Comparison of ENCODE assay signal across 1 cellular context in genomic region chr7:110856704-110857103, GRCh38.
TF ChIP-seq lines count a peak whose summit lies in the region.

No MANE protein-coding gene starts in this region.

TF ChIP-seq in HepG2, 621 proteins besides CTCF, POLR2A, EP300 and RAD21 (continued from another document):
- TF ChIP-seq, protein P1, sequence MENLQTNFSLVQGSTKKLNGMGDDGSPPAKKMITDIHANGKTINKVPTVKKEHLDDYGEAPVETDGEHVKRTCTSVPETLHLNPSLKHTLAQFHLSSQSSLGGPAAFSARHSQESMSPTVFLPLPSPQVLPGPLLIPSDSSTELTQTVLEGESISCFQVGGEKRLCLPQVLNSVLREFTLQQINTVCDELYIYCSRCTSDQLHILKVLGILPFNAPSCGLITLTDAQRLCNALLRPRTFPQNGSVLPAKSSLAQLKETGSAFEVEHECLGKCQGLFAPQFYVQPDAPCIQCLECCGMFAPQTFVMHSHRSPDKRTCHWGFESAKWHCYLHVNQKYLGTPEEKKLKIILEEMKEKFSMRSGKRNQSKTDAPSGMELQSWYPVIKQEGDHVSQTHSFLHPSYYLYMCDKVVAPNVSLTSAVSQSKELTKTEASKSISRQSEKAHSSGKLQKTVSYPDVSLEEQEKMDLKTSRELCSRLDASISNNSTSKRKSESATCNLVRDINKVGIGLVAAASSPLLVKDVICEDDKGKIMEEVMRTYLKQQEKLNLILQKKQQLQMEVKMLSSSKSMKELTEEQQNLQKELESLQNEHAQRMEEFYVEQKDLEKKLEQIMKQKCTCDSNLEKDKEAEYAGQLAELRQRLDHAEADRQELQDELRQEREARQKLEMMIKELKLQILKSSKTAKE (CRISPR knock-in tag; IDR thresholded peaks at IDR 0.05; ENCODE audit: borderline replicate concordance), result no peak
- TF ChIP-seq SRF (IDR thresholded peaks at IDR 0.05; ENCODE audit: low read depth, low read length), result no peak
- TF ChIP-seq CBX5 (CRISPR knock-in tag; IDR thresholded peaks at IDR 0.05; ENCODE audit: borderline replicate concordance), result no peak
- TF ChIP-seq PLRG1 (conservative IDR thresholded peaks at IDR 0.05), result no peak
- TF ChIP-seq BCL6 (CRISPR knock-in tag; IDR thresholded peaks at IDR 0.05), result no peak
- TF ChIP-seq ZNF546 (CRISPR knock-in tag; conservative IDR thresholded peaks at IDR 0.05), result no peak
- no peak for TF ChIP-seq SPEN (CRISPR knock-in tag; IDR thresholded peaks at IDR 0.05; ENCODE audit: low read depth)
- TF ChIP-seq NFE2L2 (IDR thresholded peaks at IDR 0.05; ENCODE audit: low read length), result peak; percentile 89
- no peak for TF ChIP-seq HNRNPK (IDR thresholded peaks at IDR 0.05; ENCODE audit: low read depth, low read length, poor library complexity, severe bottlenecking)
- no peak for TF ChIP-seq KDM2A (CRISPR knock-in tag; IDR thresholded peaks at IDR 0.05; ENCODE audit: borderline replicate concordance, low read depth)
- no peak for TF ChIP-seq U2AF2 (IDR thresholded peaks at IDR 0.05; ENCODE audit: low read depth, low read length)
- TF ChIP-seq ZNF24 (IDR thresholded peaks at IDR 0.05), result no peak
- no peak for TF ChIP-seq AHR (CRISPR knock-in tag; IDR thresholded peaks at IDR 0.05)
- TF ChIP-seq IKZF5 (CRISPR knock-in tag; IDR thresholded peaks at IDR 0.05), result no peak
- no peak for TF ChIP-seq POGK (CRISPR knock-in tag; conservative IDR thresholded peaks at IDR 0.05)
- no peak for TF ChIP-seq SOX6 (IDR thresholded peaks at IDR 0.05)
- peak; percentile 28 for TF ChIP-seq SOX6 (CRISPR knock-in tag; IDR thresholded peaks at IDR 0.05)
- TF ChIP-seq AGO1 (IDR thresholded peaks at IDR 0.05; ENCODE audit: low read depth, low read length, poor library complexity, severe bottlenecking), result no peak
- TF ChIP-seq, protein P2, sequence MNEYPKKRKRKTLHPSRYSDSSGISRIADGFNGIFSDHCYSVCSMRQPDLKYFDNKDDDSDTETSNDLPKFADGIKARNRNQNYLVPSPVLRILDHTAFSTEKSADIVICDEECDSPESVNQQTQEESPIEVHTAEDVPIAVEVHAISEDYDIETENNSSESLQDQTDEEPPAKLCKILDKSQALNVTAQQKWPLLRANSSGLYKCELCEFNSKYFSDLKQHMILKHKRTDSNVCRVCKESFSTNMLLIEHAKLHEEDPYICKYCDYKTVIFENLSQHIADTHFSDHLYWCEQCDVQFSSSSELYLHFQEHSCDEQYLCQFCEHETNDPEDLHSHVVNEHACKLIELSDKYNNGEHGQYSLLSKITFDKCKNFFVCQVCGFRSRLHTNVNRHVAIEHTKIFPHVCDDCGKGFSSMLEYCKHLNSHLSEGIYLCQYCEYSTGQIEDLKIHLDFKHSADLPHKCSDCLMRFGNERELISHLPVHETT (CRISPR knock-in tag; conservative IDR thresholded peaks at IDR 0.05), result no peak
- no peak for TF ChIP-seq ZNF331 (CRISPR knock-in tag; IDR thresholded peaks at IDR 0.05)
- no peak for TF ChIP-seq CENPX (CRISPR knock-in tag; IDR thresholded peaks at IDR 0.05)
- TF ChIP-seq MAFK (conservative IDR thresholded peaks at IDR 0.05 in 1 of 2, IDR thresholded peaks at IDR 0.05 in 1 of 2; ENCODE audit: low read length in 2 of 2), result 0 out of 4 replicates have a peak, but pooled peaks of 1 of the 2 experiments have one; percentile 27
- TF ChIP-seq FOSL2 (CRISPR knock-in tag; IDR thresholded peaks at IDR 0.05), result peak; percentile 87
- no peak for TF ChIP-seq SSRP1 (CRISPR knock-in tag; IDR thresholded peaks at IDR 0.05)
- TF ChIP-seq, protein P3, sequence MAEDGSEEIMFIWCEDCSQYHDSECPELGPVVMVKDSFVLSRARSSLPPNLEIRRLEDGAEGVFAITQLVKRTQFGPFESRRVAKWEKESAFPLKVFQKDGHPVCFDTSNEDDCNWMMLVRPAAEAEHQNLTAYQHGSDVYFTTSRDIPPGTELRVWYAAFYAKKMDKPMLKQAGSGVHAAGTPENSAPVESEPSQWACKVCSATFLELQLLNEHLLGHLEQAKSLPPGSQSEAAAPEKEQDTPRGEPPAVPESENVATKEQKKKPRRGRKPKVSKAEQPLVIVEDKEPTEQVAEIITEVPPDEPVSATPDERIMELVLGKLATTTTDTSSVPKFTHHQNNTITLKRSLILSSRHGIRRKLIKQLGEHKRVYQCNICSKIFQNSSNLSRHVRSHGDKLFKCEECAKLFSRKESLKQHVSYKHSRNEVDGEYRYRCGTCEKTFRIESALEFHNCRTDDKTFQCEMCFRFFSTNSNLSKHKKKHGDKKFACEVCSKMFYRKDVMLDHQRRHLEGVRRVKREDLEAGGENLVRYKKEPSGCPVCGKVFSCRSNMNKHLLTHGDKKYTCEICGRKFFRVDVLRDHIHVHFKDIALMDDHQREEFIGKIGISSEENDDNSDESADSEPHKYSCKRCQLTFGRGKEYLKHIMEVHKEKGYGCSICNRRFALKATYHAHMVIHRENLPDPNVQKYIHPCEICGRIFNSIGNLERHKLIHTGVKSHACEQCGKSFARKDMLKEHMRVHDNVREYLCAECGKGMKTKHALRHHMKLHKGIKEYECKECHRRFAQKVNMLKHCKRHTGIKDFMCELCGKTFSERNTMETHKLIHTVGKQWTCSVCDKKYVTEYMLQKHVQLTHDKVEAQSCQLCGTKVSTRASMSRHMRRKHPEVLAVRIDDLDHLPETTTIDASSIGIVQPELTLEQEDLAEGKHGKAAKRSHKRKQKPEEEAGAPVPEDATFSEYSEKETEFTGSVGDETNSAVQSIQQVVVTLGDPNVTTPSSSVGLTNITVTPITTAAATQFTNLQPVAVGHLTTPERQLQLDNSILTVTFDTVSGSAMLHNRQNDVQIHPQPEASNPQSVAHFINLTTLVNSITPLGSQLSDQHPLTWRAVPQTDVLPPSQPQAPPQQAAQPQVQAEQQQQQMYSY (CRISPR knock-in tag; IDR thresholded peaks at IDR 0.05), result no peak
- TF ChIP-seq AHDC1 (CRISPR knock-in tag; IDR thresholded peaks at IDR 0.05; ENCODE audit: borderline replicate concordance), result no peak
- no peak for TF ChIP-seq TOE1 (CRISPR knock-in tag; IDR thresholded peaks at IDR 0.05)
- no peak for TF ChIP-seq HDAC1 (CRISPR knock-in tag; IDR thresholded peaks at IDR 0.05)
